Comparison of ENCODE assay signal across 21 cellular contexts in the genomic region with DNA sequence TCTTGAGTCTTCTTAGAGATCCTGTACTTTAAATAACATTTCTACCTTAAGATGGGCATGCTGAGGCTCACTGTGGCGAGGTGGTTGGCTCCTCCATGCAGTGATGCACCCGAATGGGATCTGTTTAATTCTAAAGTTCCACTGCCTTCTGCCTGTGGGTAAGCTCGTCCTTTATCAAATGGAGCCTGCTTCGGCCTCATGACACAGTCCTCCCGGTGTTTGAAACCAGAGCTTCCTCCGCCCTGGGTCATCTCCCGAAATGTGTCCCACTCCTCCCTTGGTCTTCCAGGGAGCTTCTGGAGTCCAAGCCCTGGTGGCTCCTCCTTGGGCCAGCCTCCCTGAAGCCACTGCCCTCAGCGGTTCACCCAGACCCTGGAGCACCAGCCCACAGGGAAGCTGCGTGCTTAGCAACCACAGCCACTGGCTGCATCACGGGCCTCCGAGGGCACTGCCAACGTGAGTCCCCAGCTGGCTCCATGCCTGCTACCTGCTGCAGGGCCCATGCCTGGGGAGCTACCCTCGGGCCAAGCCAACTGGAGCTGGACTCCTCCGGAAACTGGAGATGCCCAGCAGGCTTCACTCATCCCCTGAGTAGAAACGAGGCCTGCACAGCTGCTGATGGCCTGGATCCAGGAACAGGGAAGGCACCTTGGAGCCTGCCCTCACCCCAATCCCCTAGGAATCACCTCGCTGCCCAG. TPM values are rescaled to one million over a fixed set of nuclear protein-coding genes. Genes with fewer than 3 reads are reported as not detected.
DNase-seq lines count a peak whose midpoint lies in the region; ATAC-seq and TF ChIP-seq lines count a peak whose summit lies in the region.
"Had no signal": no experiment of that assay in that cellular context is flagged by ENCODE, and none has a peak within 500 bp of the region (broad histone marks: within the 10 kb centered on the region; RNA-seq: fewer than 3 reads in every experiment).

No MANE protein-coding gene starts in this region.

- DNase-seq in activated CD8-positive, alpha-beta memory T cell treated with anti-CD3 and anti-CD28 coated beads, Interleukin-2, amount 50 U/mL, for 48 hours = peak; percentile 36
- DNase-seq in activated CD8-positive, alpha-beta memory T cell treated with anti-CD3 and anti-CD28 coated beads, Interleukin-2, amount 10 ng/mL, durations not matched to agents 7 days and 5 days = no peak
- DNase-seq in NCI-H69 (lab: John Stamatoyannopoulos, UW) (peak; percentile 45), osteoblast (ENCODE audit: insufficient read length, low spot score, missing footprints) (peak; percentile 90), A673 (ENCODE audit: low spot score) (no peak), SW 1271 (lab: John Stamatoyannopoulos, UW) (no peak)
- DNase-seq in T-helper 2 cell treated with Interferon-gamma antibody and Interleukin-4, amounts not matched to agents 5 μg/mL and 100 μg/mL, for 36 hours (ENCODE audit: low spot score) = no peak
- DNase-seq: C1 segment of cervical spinal cord, DMS153, GOT3, KBM-7, NCI-H1092, NCI-H146, NCI-H2081 treated with DMSO at 0.1 percent for 48 hours, NCI-H2227 treated with DMSO at 0.1 percent for 48 hours, NCI-H524 treated with DMSO at 0.1 percent for 48 hours, SJCRH30 had no signal

- no peak overlapping the region for H3K27ac Mint-ChIP-seq in activated CD8-positive, alpha-beta memory T cell treated with anti-CD3 and anti-CD28 coated beads, Interleukin-2, amount 10 ng/mL, durations not matched to agents 7 days and 5 days
- H3K27ac Mint-ChIP-seq in T-helper 2 cell treated with Interferon-gamma antibody and Interleukin-4, amounts not matched to agents 5 μg/mL and 100 μg/mL, for 36 hours = no peak overlapping the region

- no peaks in the 10 kb centered on the region for H3K36me3 Mint-ChIP-seq in activated CD8-positive, alpha-beta memory T cell treated with anti-CD3 and anti-CD28 coated beads, Interleukin-2, amount 10 ng/mL, durations not matched to agents 7 days and 5 days
- H3K36me3 Mint-ChIP-seq in T-helper 2 cell treated with Interferon-gamma antibody and Interleukin-4, amounts not matched to agents 5 μg/mL and 100 μg/mL, for 36 hours (ENCODE audit: low read depth) = no peaks in the 10 kb centered on the region

- no peaks in the 10 kb centered on the region for H3K9me3 Mint-ChIP-seq in activated CD8-positive, alpha-beta memory T cell treated with anti-CD3 and anti-CD28 coated beads, Interleukin-2, amount 10 ng/mL, durations not matched to agents 7 days and 5 days (ENCODE audit: low read depth)
- H3K9me3 Mint-ChIP-seq in T-helper 2 cell treated with Interferon-gamma antibody and Interleukin-4, amounts not matched to agents 5 μg/mL and 100 μg/mL, for 36 hours = no peaks in the 10 kb centered on the region

- H3K4me3 ChIP-seq in esophagus (ENCODE audit: low read depth in 1 of 2, low read length in 2 of 2) = peak overlapping the region; percentile 67 to 72
- no peak overlapping the region for H3K4me3 ChIP-seq in osteoblast (ENCODE audit: insufficient read depth, low read length)
- H3K4me3 ChIP-seq in A673 (ENCODE audit: low read depth, low read length, poor library complexity, severe bottlenecking) = no peak overlapping the region
- H3K4me3 ChIP-seq: A549, SJCRH30 had no signal

- H2AFZ ChIP-seq in osteoblast (ENCODE audit: low read length) = no peak overlapping the region

- no TSS peak for BruUV-seq in A673 (replicated peaks; lab: Mats Ljungman, UMichigan)

- no peaks in the 10 kb centered on the region for H3K79me2 ChIP-seq in osteoblast (ENCODE audit: insufficient read depth, low read length)

- peaks cover 0 to 5% of the 10 kb centered on the region in 2 donors for H3K27me3 ChIP-seq in esophagus (ENCODE audit: control insufficient read depth in 1 of 2, insufficient read depth in 2 of 2, low read length in 2 of 2)
- peaks cover 84% of the 10 kb centered on the region for H3K27me3 ChIP-seq in osteoblast (ENCODE audit: insufficient read depth, low read length)
- H3K27me3 ChIP-seq in A673 (replicated peaks; ENCODE audit: insufficient read depth, low read depth, low read length, poor library complexity) = peaks cover 9% of the 10 kb centered on the region

- H3K4me3 Mint-ChIP-seq in activated CD8-positive, alpha-beta memory T cell treated with anti-CD3 and anti-CD28 coated beads, Interleukin-2, amount 10 ng/mL, durations not matched to agents 7 days and 5 days = no peak overlapping the region
- H3K4me3 Mint-ChIP-seq in T-helper 2 cell treated with Interferon-gamma antibody and Interleukin-4, amounts not matched to agents 5 μg/mL and 100 μg/mL, for 36 hours = no peak overlapping the region

- WGBS in esophagus, 2 donors = 66 to 69% methylated on average over 16 of the region's 16 CpGs

- H3K9me3 ChIP-seq in esophagus (ENCODE audit: control insufficient read depth in 2 of 2, insufficient read depth in 1 of 2, low read depth in 1 of 2, low read length in 1 of 2) = no peaks in the 10 kb centered on the region
- no peaks in the 10 kb centered on the region for H3K9me3 ChIP-seq in osteoblast (ENCODE audit: low read depth, low read length)
- no peaks in the 10 kb centered on the region for H3K9me3 ChIP-seq in A673 (ENCODE audit: low read depth, low read length, poor library complexity, severe bottlenecking)
- H3K9me3 ChIP-seq: A549, SJCRH30 had no signal

- H3K4me2 ChIP-seq in osteoblast (ENCODE audit: insufficient read depth, low read length) = no peak overlapping the region

- H3K4me1 ChIP-seq in esophagus (ENCODE audit: control insufficient read depth in 2 of 2, insufficient read depth in 2 of 2, low read length in 1 of 2) (peaks cover 0 to 3% of the 10 kb centered on the region in 2 donors), osteoblast (ENCODE audit: insufficient read depth, low read length) (peaks cover 2% of the 10 kb centered on the region), A673 (ENCODE audit: insufficient read depth, low read length, poor library complexity, severe bottlenecking) (no peaks in the 10 kb centered on the region)
- H3K4me1 ChIP-seq: SJCRH30 had no signal

- CTCF ChIA-PET in activated CD8-positive, alpha-beta memory T cell treated with anti-CD3 and anti-CD28 coated beads, Interleukin-2, amount 10 ng/mL, durations not matched to agents 7 days and 5 days (lab: Charles Lee) = no interaction called here
- CTCF ChIA-PET in A673 (lab: Charles Lee) = no interaction called here

- intact Hi-C loops in A673 (cut with micrococcal nuclease; ENCODE audit: unreplicated experiment) = loop anchor here (1.0 kb wide), 1 partner anchor 18 kb away; no protein-coding TSS in a partner anchor

- H3K4me1 Mint-ChIP-seq in activated CD8-positive, alpha-beta memory T cell treated with anti-CD3 and anti-CD28 coated beads, Interleukin-2, amount 10 ng/mL, durations not matched to agents 7 days and 5 days = peaks cover 10% of the 10 kb centered on the region
- peaks cover 3% of the 10 kb centered on the region for H3K4me1 Mint-ChIP-seq in T-helper 2 cell treated with Interferon-gamma antibody and Interleukin-4, amounts not matched to agents 5 μg/mL and 100 μg/mL, for 36 hours (ENCODE audit: low read depth)

- no peak for ATAC-seq in activated CD8-positive, alpha-beta memory T cell treated with anti-CD3 and anti-CD28 coated beads, Interleukin-2, amount 10 ng/mL, durations not matched to agents 7 days and 5 days
- ATAC-seq: A549 had no signal

- no peaks in the 10 kb centered on the region for H4K20me1 ChIP-seq in osteoblast (ENCODE audit: insufficient read depth, low read length)

- no peak for TF ChIP-seq CTCF in osteoblast (IDR thresholded peaks at IDR 0.05; ENCODE audit: extremely low read depth, low read depth, low read length)
- no peak for TF ChIP-seq CTCF in A673 (conservative IDR thresholded peaks at IDR 0.05; ENCODE audit: low read depth, low read length)

- H3K36me3 ChIP-seq in esophagus (ENCODE audit: control insufficient read depth in 2 of 2, insufficient read depth in 2 of 2, low read length in 1 of 2) (peaks cover 0 to 29% of the 10 kb centered on the region in 2 donors), osteoblast (ENCODE audit: insufficient read depth, low read length) (no peaks in the 10 kb centered on the region), A673 (ENCODE audit: insufficient read depth, low read length, poor library complexity, severe bottlenecking) (no peaks in the 10 kb centered on the region)
- H3K36me3 ChIP-seq: SJCRH30 had no signal

- H3K27me3 Mint-ChIP-seq in activated CD8-positive, alpha-beta memory T cell treated with anti-CD3 and anti-CD28 coated beads, Interleukin-2, amount 10 ng/mL, durations not matched to agents 7 days and 5 days = peaks cover 61% of the 10 kb centered on the region
- peaks cover 36% of the 10 kb centered on the region for H3K27me3 Mint-ChIP-seq in T-helper 2 cell treated with Interferon-gamma antibody and Interleukin-4, amounts not matched to agents 5 μg/mL and 100 μg/mL, for 36 hours (ENCODE audit: low read depth)

- peak overlapping the region; percentile 88 to 92 for H3K27ac ChIP-seq in esophagus (ENCODE audit: low read depth in 2 of 2, low read length in 1 of 2)
- no peak overlapping the region for H3K27ac ChIP-seq in osteoblast (ENCODE audit: low read depth, low read length)
- H3K27ac ChIP-seq in A673 (ENCODE audit: low read depth, low read length, poor library complexity, severe bottlenecking) = no peak overlapping the region
- H3K27ac ChIP-seq: A549, RWPE1, SJCRH30 had no signal

- POLR2A ChIA-PET in A673 (lab: Charles Lee; ENCODE audit: low non-redundant PET) = no interaction called here

RNA-seq across cellular contexts. Expression of a gene that starts 3.3 kb away (rescaled TPM):
- total RNA-seq in activated CD8-positive, alpha-beta memory T cell treated with anti-CD3 and anti-CD28 coated beads, Interleukin-2, amount 10 ng/mL, durations not matched to agents 7 days and 5 days = not detected
- 1,000 to 10,000 TPM; 3,283 to 3,991 TPM for polyA plus RNA-seq in esophagus
- total RNA-seq in osteoblast = not detected in 2 replicates
- total RNA-seq in A673 (2021) = 1.2 and 1.4 TPM in 2 replicates
- total RNA-seq: OCI-LY7, SJCRH30 had no signal

Comparison
In these comparisons a context has a peak if more than half of its experiments do, and no peak if none do; other contexts are left out.
1. DNase-seq: peak in activated CD8-positive, alpha-beta memory T cell treated with anti-CD3 and anti-CD28 coated beads, Interleukin-2, amount 50 U/mL, for 48 hours (single experiment), NCI-H69 (single experiment) and osteoblast (single experiment); none in activated CD8-positive, alpha-beta memory T cell treated with anti-CD3 and anti-CD28 coated beads, Interleukin-2, amount 10 ng/mL, durations not matched to agents 7 days and 5 days (single experiment), A673 (single experiment), T-helper 2 cell treated with Interferon-gamma antibody and Interleukin-4, amounts not matched to agents 5 μg/mL and 100 μg/mL, for 36 hours (single experiment) and SW 1271 (0 of 2).
2. H3K27ac ChIP-seq: peak in esophagus (2 of 2); none in osteoblast (single experiment) and A673 (single experiment).
3. H3K4me3 ChIP-seq: peak in esophagus (2 of 2); none in osteoblast (single experiment) and A673 (single experiment).